Comparison of ENCODE assay signal across 26 cellular contexts in the genomic region with DNA sequence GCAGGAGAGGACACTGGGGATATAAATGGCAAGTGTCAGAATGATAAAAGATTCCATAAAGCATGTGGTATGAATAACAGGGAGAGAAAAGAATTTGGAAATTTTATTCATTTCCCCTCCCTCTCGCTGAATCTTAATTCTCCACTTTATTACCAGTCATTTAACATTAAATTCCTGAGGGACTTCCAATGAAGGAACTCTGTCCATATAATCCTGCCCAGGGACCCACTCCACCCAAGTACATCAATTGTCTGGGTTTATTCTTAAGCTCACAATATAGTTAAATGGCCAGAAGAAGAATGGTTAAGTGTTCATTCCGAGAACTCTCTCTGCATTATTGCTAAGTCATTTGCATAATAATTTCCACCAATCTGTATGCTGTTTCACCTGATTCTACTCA.
"Had no signal": no experiment of that assay in that cellular context is flagged by ENCODE, and none has a peak within 500 bp of the region (broad histone marks: within the 10 kb centered on the region; RNA-seq: fewer than 3 reads in every experiment).

No MANE protein-coding gene starts in this region.

- H3K9me3 ChIP-seq: colonic mucosa, esophagus muscularis mucosa, esophagus squamous epithelium had no signal

- H3K4me1 ChIP-seq: colonic mucosa, esophagus muscularis mucosa, esophagus squamous epithelium, foreskin keratinocyte, gastrocnemius medialis, gastroesophageal sphincter, heart left ventricle, heart right ventricle had no signal

- DNase-seq: colonic mucosa; cortex of kidney; dorsolateral prefrontal cortex; effector CD4-positive, alpha-beta T cell; effector CD8-positive, alpha-beta T cell; effector memory CD4-positive, alpha-beta T cell; effector memory CD8-positive, alpha-beta T cell; endodermal cell; erythroblast; esophagus squamous epithelium; foreskin fibroblast; foreskin keratinocyte; foreskin melanocyte; gastrocnemius medialis; glutamatergic neuron; head of caudate nucleus; heart left ventricle; heart right ventricle had no signal

- H3K36me3 ChIP-seq: colonic mucosa, esophagus muscularis mucosa, esophagus squamous epithelium, gastrocnemius medialis, gastroesophageal sphincter, heart left ventricle, heart right ventricle had no signal

- FAIRE-seq: colon, endometrium, endothelial cell of umbilical vein, frontal cortex had no signal

- H3K27me3 ChIP-seq: colonic mucosa, dorsolateral prefrontal cortex, esophagus muscularis mucosa, esophagus squamous epithelium, gastrocnemius medialis, gastroesophageal sphincter, heart left ventricle, heart right ventricle, hepatocyte had no signal

- H3K4me3 ChIP-seq: colonic mucosa, coronary artery, dorsolateral prefrontal cortex, esophagus muscularis mucosa, esophagus squamous epithelium, gastrocnemius medialis, gastroesophageal sphincter, heart left ventricle, heart right ventricle, hepatocyte had no signal
